ENCODE assay signal across 29 cellular contexts in the genomic region with DNA sequence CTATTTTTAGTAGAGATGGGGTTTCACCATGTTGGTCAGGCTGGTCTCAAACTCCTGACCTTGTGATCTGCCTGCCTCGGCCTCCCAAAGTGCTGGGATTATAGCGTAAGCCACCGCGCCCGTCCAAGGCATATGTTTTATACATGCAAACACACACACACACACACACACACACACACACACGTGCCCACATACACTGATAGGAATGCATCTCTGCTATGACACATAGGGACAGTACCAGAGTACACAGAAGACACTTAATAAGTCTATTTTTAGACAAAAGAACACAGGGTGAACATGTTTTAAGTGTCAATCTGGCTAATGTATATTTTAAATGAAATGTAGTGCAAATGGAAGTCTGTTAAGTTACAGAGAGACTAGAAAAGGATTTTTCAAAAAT.
"Had no signal": no experiment of that assay in that cellular context is flagged by ENCODE, and none has a peak within 500 bp of the region (broad histone marks: within the 10 kb centered on the region; RNA-seq: fewer than 3 reads in every experiment).

No MANE protein-coding gene starts in this region.

- H3K9me3 ChIP-seq: gastrocnemius medialis had no signal

- H3K36me3 Mint-ChIP-seq: activated naive CD8-positive, alpha-beta T cell had no signal

- H3K27me3 ChIP-seq: brain microvascular endothelial cell, dorsolateral prefrontal cortex, foreskin keratinocyte, gastrocnemius medialis, heart left ventricle had no signal

- DNase-seq: activated CD4-positive, alpha-beta T cell treated with anti-CD3 and anti-CD28 coated beads for 36 hours; activated CD4-positive, alpha-beta T cell treated with anti-CD3 and anti-CD28 coated beads, Interleukin-2, amount 50 U/mL, for 1 hour; activated CD4-positive, alpha-beta T cell treated with anti-CD3 and anti-CD28 coated beads, Interleukin-2, amount 50 U/mL, for 48 hours; activated CD4-positive, CD25-positive, alpha-beta regulatory T cell; activated CD4-positive, CD25-positive, alpha-beta regulatory T cell treated with anti-CD3 and anti-CD28 coated beads, Interleukin-2, amount 50 U/mL, for 72 hours; activated CD8-positive, alpha-beta memory T cell treated with anti-CD3 and anti-CD28 coated beads, Interleukin-2, amount 50 U/mL, for 48 hours; activated effector memory CD4-positive, alpha-beta T cell treated with Interleukin-2 at 50 U/mL for 16 hours; activated gamma-delta T cell treated with Interleukin-2 at 50 U/mL for 16 hours; activated naive CD4-positive, alpha-beta T cell treated with anti-CD3 and anti-CD28 coated beads, Interleukin-2, amount 50 U/mL, for 16 hours; activated naive CD4-positive, alpha-beta T cell treated with Interleukin-2 at 50 U/mL for 16 hours; activated T-cell treated with anti-CD3 and anti-CD28 coated beads for 4 hours; activated T-cell treated with anti-CD3 and anti-CD28 coated beads, Interleukin-2, amount 50 U/mL, for 24 hours; activated T-cell treated with anti-CD3 and anti-CD28 coated beads, Interleukin-2, amount 50 U/mL, for 72 hours; amniotic stem cell; anterior cingulate cortex; brain microvascular endothelial cell; dorsolateral prefrontal cortex; effector memory CD4-positive, alpha-beta T cell; endodermal cell; gastrocnemius medialis; glutamatergic neuron; heart left ventricle; T-helper 2 cell had no signal

- H3K36me3 ChIP-seq: brain microvascular endothelial cell, gastrocnemius medialis, heart left ventricle had no signal

- H3K27me3 Mint-ChIP-seq: activated naive CD8-positive, alpha-beta T cell; dendritic cell treated with granulocyte-macrophage colony-stimulating factor and Interleukin-4, amounts not matched to agents 40 ng/mL and 50 ng/mL, for 4 days had no signal

- H3K4me3 ChIP-seq: coronary artery, dorsolateral prefrontal cortex, gastrocnemius medialis, heart left ventricle had no signal

- H3K4me1 Mint-ChIP-seq: activated CD4-positive, alpha-beta T cell treated with anti-CD3 and anti-CD28 coated beads for 36 hours; central memory CD8-positive, alpha-beta T cell had no signal

- ATAC-seq: activated CD4-positive, alpha-beta T cell treated with anti-CD3 and anti-CD28 coated beads for 36 hours; activated T-cell treated with anti-CD3 and anti-CD28 coated beads, Interleukin-2, amount 50 U/mL, for 72 hours; esophagus mucosa; foreskin keratinocyte; gastrocnemius medialis; heart left ventricle had no signal

- H3K9me3 Mint-ChIP-seq: activated T-cell treated with anti-CD3 and anti-CD28 coated beads, Interleukin-2, amount 50 U/mL, for 24 hours; central memory CD8-positive, alpha-beta T cell; dendritic cell treated with granulocyte-macrophage colony-stimulating factor and Interleukin-4, amounts not matched to agents 40 ng/mL and 50 ng/mL, for 4 days had no signal

- H3K27ac ChIP-seq: brain microvascular endothelial cell, coronary artery, foreskin keratinocyte, gastrocnemius medialis, heart left ventricle had no signal

- H3K27ac Mint-ChIP-seq: activated CD4-positive, alpha-beta T cell treated with anti-CD3 and anti-CD28 coated beads for 36 hours; activated naive CD8-positive, alpha-beta T cell; activated T-cell treated with anti-CD3 and anti-CD28 coated beads, Interleukin-2, amount 50 U/mL, for 24 hours; activated T-cell treated with anti-CD3 and anti-CD28 coated beads, Interleukin-2, amount 50 U/mL, for 72 hours; dendritic cell treated with granulocyte-macrophage colony-stimulating factor and Interleukin-4, amounts not matched to agents 40 ng/mL and 50 ng/mL, for 4 days; endodermal cell had no signal

- H3K4me3 Mint-ChIP-seq: activated CD4-positive, alpha-beta T cell treated with anti-CD3 and anti-CD28 coated beads for 36 hours; activated naive CD8-positive, alpha-beta T cell; activated T-cell treated with anti-CD3 and anti-CD28 coated beads, Interleukin-2, amount 50 U/mL, for 24 hours; activated T-cell treated with anti-CD3 and anti-CD28 coated beads, Interleukin-2, amount 50 U/mL, for 72 hours; central memory CD8-positive, alpha-beta T cell; dendritic cell treated with granulocyte-macrophage colony-stimulating factor and Interleukin-4, amounts not matched to agents 40 ng/mL and 50 ng/mL, for 4 days; endodermal cell had no signal
